Comparison of ENCODE assay signal across 8 cellular contexts in genomic region chr3:13896473-13897154, GRCh38. TPM values are rescaled to one million over a fixed set of nuclear protein-coding genes. Genes with fewer than 3 reads are reported as not detected.
DNase-seq lines count a peak whose midpoint lies in the region; ATAC-seq and TF ChIP-seq lines count a peak whose summit lies in the region.

No MANE protein-coding gene starts in this region.

- H3K4me1 ChIP-seq in upper lobe of right lung = peaks cover 11% of the 10 kb centered on the region

- no peaks in the 10 kb centered on the region for H3K36me3 ChIP-seq in upper lobe of right lung

- peak; percentile 37 to 50 for ATAC-seq in naive thymus-derived CD8-positive, alpha-beta T cell
- ATAC-seq in upper lobe of right lung (peak; percentile 77), HG03039 (IDR thresholded peaks at IDR 0.05; ENCODE audit: unreplicated experiment) (no peak)

- peaks cover 15% of the 10 kb centered on the region for H3K4me1 Mint-ChIP-seq in HFFc6 (ENCODE audit: low read depth)
- H3K4me1 Mint-ChIP-seq in naive thymus-derived CD8-positive, alpha-beta T cell = peaks cover 15 to 27% (median 21%) of the 10 kb centered on the region in 4 donors

- peaks cover 32% of the 10 kb centered on the region for H3K9me3 Mint-ChIP-seq in HFFc6
- peaks cover 0 to 45% (median 27%) of the 10 kb centered on the region in 9 donors for H3K9me3 Mint-ChIP-seq in naive thymus-derived CD8-positive, alpha-beta T cell

- peak; percentile 65 for DNase-seq in DMS 273 treated with DMSO at 0.1 percent for 48 hours (lab: John Stamatoyannopoulos, UW)
- peak; percentile 42 for DNase-seq in HFFc6
- DNase-seq in NCI-H510A treated with DMSO at 0.1 percent for 48 hours (lab: John Stamatoyannopoulos, UW) = peak; percentile 64
- DNase-seq in activated CD8-positive, alpha-beta memory T cell treated with anti-CD3 and anti-CD28 coated beads, Interleukin-2, amount 50 U/mL, for 4 hours = peak; percentile 47
- DNase-seq in fibroblast of gingiva (ENCODE audit: low read depth) = peak; percentile 19
- DNase-seq in naive thymus-derived CD8-positive, alpha-beta T cell = peak in 9 of 10 donors; percentile 40 to 79 (median 59)
- no peak for DNase-seq in upper lobe of right lung

- H3K27ac Mint-ChIP-seq in HFFc6 = no peak overlapping the region
- peak overlapping the region in 9 of 10 donors; percentile 49 to 97 (median 94) for H3K27ac Mint-ChIP-seq in naive thymus-derived CD8-positive, alpha-beta T cell

- TF ChIP-seq CTCF in HFFc6 (IDR thresholded peaks at IDR 0.05) (peak; percentile 83), upper lobe of right lung (IDR thresholded peaks at IDR 0.05) (peak; percentile 79)

- H3K27me3 Mint-ChIP-seq in HFFc6 (ENCODE audit: insufficient read depth) = peaks cover 7% of the 10 kb centered on the region
- peaks cover 0 to 2% (median 0%) of the 10 kb centered on the region in 5 donors for H3K27me3 Mint-ChIP-seq in naive thymus-derived CD8-positive, alpha-beta T cell

- peak overlapping the region; percentile 61 for H3K4me3 ChIP-seq in upper lobe of right lung

- no peaks in the 10 kb centered on the region for H3K27me3 ChIP-seq in upper lobe of right lung

- peaks cover 9% of the 10 kb centered on the region for H3K36me3 Mint-ChIP-seq in HFFc6 (ENCODE audit: low read depth)
- peaks cover 2 to 32% (median 29%) of the 10 kb centered on the region in 3 donors for H3K36me3 Mint-ChIP-seq in naive thymus-derived CD8-positive, alpha-beta T cell

- peaks cover 7% of the 10 kb centered on the region for H3K9me3 ChIP-seq in upper lobe of right lung

- peak overlapping the region; percentile 91 for H3K4me3 Mint-ChIP-seq in HFFc6
- H3K4me3 Mint-ChIP-seq in naive thymus-derived CD8-positive, alpha-beta T cell = peak overlapping the region; percentile 82 to 95 (median 92)

- POLR2A ChIA-PET in naive thymus-derived CD8-positive, alpha-beta T cell (lab: Charles Lee) = interaction anchor here (0.5 to 3.1 kb wide), 14 partner anchors 10 to 1233 kb away, joined by 3 to 15 read pairs (median 3); partner anchors contain the start of genes CHCHD4, LSM3, RAF1 and TMEM43

- no peak overlapping the region for H3K27ac ChIP-seq in upper lobe of right lung

- intact Hi-C loops in upper lobe of right lung (cut with DNase I) = loop anchor here (10.0 kb wide), 1 partner anchor 228 kb away; the partner anchor contains the start of genes CHCHD4 and TMEM43

RNA-seq across cellular contexts. Expression of gene WNT7A, which starts 16.7 kb away (rescaled TPM):
- total RNA-seq in HFFc6 (2021; fragmentation: NEBNext Ultra II Directional; extraction: Animal tissue kit (Norgen Biotek cat#: 25700)) = not detected
- 1 to 10 TPM; 9.6 TPM for total RNA-seq in naive thymus-derived CD8-positive, alpha-beta T cell
- polyA plus RNA-seq in naive thymus-derived CD8-positive, alpha-beta T cell = 1 to 10 TPM in 2 of 3 donors, under 1 TPM in 1; 0.17 to 1.6 (median 1.3) TPM
- total RNA-seq in upper lobe of right lung = 6.6 TPM
